In genomic region chr11:2927851-2928604, GRCh38 we compare ENCODE assay signal across 8 cellular contexts. TPM values are rescaled to one million over a fixed set of nuclear protein-coding genes. Genes with fewer than 3 reads are reported as not detected.
DNase-seq lines count a peak whose midpoint lies in the region; ATAC-seq and TF ChIP-seq lines count a peak whose summit lies in the region.

No MANE protein-coding gene starts in this region.

- H3K36me3 Mint-ChIP-seq in GM23338 (ENCODE audit: low read depth), result no peaks in the 10 kb centered on the region; the same call in 2 of the 3 replicates

- H3K9ac ChIP-seq in SK-N-MC (ENCODE audit: insufficient read length) (no peak overlapping the region), parathyroid adenoma (no peak overlapping the region)

- H3K4me1 ChIP-seq in GM23338 (ENCODE audit: insufficient read depth) (peaks cover 10% of the 10 kb centered on the region; the same call in 1 of the 2 replicates), parathyroid adenoma (no peaks in the 10 kb centered on the region)

- peak overlapping the region; percentile 81 for H3K4me3 Mint-ChIP-seq in GM23338

- H3K27me3 ChIP-seq in GM23338 (ENCODE audit: insufficient read depth), result peaks cover 41% of the 10 kb centered on the region
- no peaks in the 10 kb centered on the region for H3K27me3 ChIP-seq in parathyroid adenoma (ENCODE audit: control insufficient read depth, insufficient read depth, low read length)

- H3K9me2 ChIP-seq in GM23338 (ENCODE audit: insufficient read depth), result no peaks in the 10 kb centered on the region

- H3K9me3 ChIP-seq in SK-N-MC (ENCODE audit: low read depth, low read length) (no peaks in the 10 kb centered on the region), parathyroid adenoma (ENCODE audit: control insufficient read depth, low read length) (no peaks in the 10 kb centered on the region)

- peak overlapping the region; percentile 87 for H2AFZ ChIP-seq in GM23338
- peak overlapping the region; percentile 68 for H2AFZ ChIP-seq in parathyroid adenoma

- H3K4me3 ChIP-seq in GM23338, result peak overlapping the region; percentile 67
- peak overlapping the region; percentile 73 for H3K4me3 ChIP-seq in SK-N-MC
- H3K4me3 ChIP-seq in fibroblast of pulmonary artery (replicated peaks; ENCODE audit: low read depth, low read length), result peak overlapping the region; percentile 71
- H3K4me3 ChIP-seq in parathyroid adenoma (ENCODE audit: low read depth, low read length), result no peak overlapping the region

- H3K79me2 ChIP-seq in GM23338 (replicated peaks; ENCODE audit: insufficient read depth) (no peaks in the 10 kb centered on the region), parathyroid adenoma (no peaks in the 10 kb centered on the region)

- peaks cover 13% of the 10 kb centered on the region; the same call in 1 of the 3 replicates for H3K4me1 Mint-ChIP-seq in GM23338

- H3F3A ChIP-seq in GM23338 (replicated peaks; ENCODE audit: low read depth), result peaks cover 6% of the 10 kb centered on the region; the same call in 1 of the 2 replicates

- H3K27me3 Mint-ChIP-seq in GM23338 (ENCODE audit: insufficient read depth, low read depth, poor library complexity), result peaks cover 47% of the 10 kb centered on the region

- H3K27ac Mint-ChIP-seq in GM23338, result no peak overlapping the region

- DNase-seq in GM23338 (ENCODE audit: low spot score), result no peak
- DNase-seq in SK-N-MC (ENCODE audit: low read depth, low spot score), result no peak
- DNase-seq in fibroblast of pulmonary artery (ENCODE audit: low read depth), result peak; percentile 29
- no peak for DNase-seq in NCI-H1436 treated with DMSO at 0.1 percent for 48 hours (lab: John Stamatoyannopoulos, UW)
- no peak for DNase-seq in NCI-H2081 (lab: John Stamatoyannopoulos, UW)
- DNase-seq in SW 1271 (lab: John Stamatoyannopoulos, UW), result no peak

- ATAC-seq in GM23338 (no peak), HG02885 (IDR thresholded peaks at IDR 0.05; ENCODE audit: poor library complexity, unreplicated experiment) (no peak)

- H3K36me3 ChIP-seq in GM23338 (ENCODE audit: insufficient read depth) (no peaks in the 10 kb centered on the region), SK-N-MC (ENCODE audit: insufficient read depth, low read length) (no peaks in the 10 kb centered on the region), parathyroid adenoma (ENCODE audit: control insufficient read depth, insufficient read depth, low read length) (no peaks in the 10 kb centered on the region)

- H3K27ac ChIP-seq in GM23338 (ENCODE audit: low read depth), result no peak overlapping the region
- H3K27ac ChIP-seq in SK-N-MC, result no peak overlapping the region
- no peak overlapping the region for H3K27ac ChIP-seq in parathyroid adenoma

- 0 out of 2 replicates have a peak, but pooled peaks cover 4% of the 10 kb centered on the region for H4K20me1 ChIP-seq in GM23338 (replicated peaks; ENCODE audit: insufficient read depth)

- peak overlapping the region; percentile 87 for H3K4me2 ChIP-seq in GM23338
- no peak overlapping the region for H3K4me2 ChIP-seq in parathyroid adenoma (ENCODE audit: low read length)

- TF ChIP-seq CTCF in GM23338 (conservative IDR thresholded peaks at IDR 0.05; ENCODE audit: low read depth in 2 of 2) (no peak), fibroblast of pulmonary artery (IDR thresholded peaks at IDR 0.05; ENCODE audit: low read length, missing control alignments) (peak; percentile 4), parathyroid adenoma (IDR thresholded peaks at IDR 0.05) (no peak)

- peaks cover 4% of the 10 kb centered on the region; the same call in 1 of the 3 replicates for H3K9me3 Mint-ChIP-seq in GM23338

TF ChIP-seq in GM23338, 12 proteins besides CTCF, POLR2A, EP300 and RAD21:
- TF ChIP-seq ETS1 (IDR thresholded peaks at IDR 0.05) (no peak), EZH2 (IDR thresholded peaks at IDR 0.05; ENCODE audit: low read depth, unreplicated experiment) (peak; percentile 64)
TF ChIP-seq in GM23338: peak in this region for 1.

RNA-seq across cellular contexts. Expression of gene PHLDA2, which starts 1.2 kb away (rescaled TPM):
- 3.8 TPM in 1 of 2 replicates, not detected in the other for total RNA-seq in GM23338 (2014; rRNA removed; shearing (Covaris generic))
- 16.5 and 19.2 TPM in 2 replicates for polyA plus RNA-seq in GM23338 (2016; fragmentation: Nextera tagmentation; extraction: Ambion mirVana)

RNA-seq across cellular contexts. Expression of gene CDKN1C, which starts 42.5 kb away (rescaled TPM):
- total RNA-seq in GM23338 (2014; rRNA removed; shearing (Covaris generic)), result 22.2 and 23.5 TPM in 2 replicates
- 19.3 and 23.6 TPM in 2 replicates for polyA plus RNA-seq in GM23338 (2016; fragmentation: Nextera tagmentation; extraction: Ambion mirVana)
